18 cellular contexts compared by ENCODE assay signal in the genomic region with DNA sequence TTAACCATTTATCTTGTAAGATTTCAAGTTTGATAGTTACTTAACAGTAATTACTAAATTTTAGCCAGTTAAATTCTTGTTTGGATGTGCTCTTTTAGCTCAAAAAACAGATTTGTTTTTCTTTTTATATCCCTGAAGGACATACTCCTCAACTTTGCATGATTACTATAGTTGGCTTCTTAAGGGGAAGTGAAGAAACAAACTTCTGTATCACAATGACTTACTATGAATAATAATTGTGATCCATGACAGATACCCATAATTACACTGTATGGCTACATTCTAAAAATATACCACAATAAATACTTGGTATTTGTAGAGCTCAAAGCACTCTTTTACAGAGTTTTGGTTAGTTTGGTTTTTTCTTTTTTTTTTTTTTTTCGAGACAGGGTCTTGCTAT. TPM values are rescaled to one million over a fixed set of nuclear protein-coding genes. Genes with fewer than 3 reads are reported as not detected.
DNase-seq lines count a peak whose midpoint lies in the region; ATAC-seq and TF ChIP-seq lines count a peak whose summit lies in the region.
"Had no signal": no experiment of that assay in that cellular context is flagged by ENCODE, and none has a peak within 500 bp of the region (broad histone marks: within the 10 kb centered on the region; RNA-seq: fewer than 3 reads in every experiment).

No MANE protein-coding gene starts in this region.

- peak; percentile 56 for ATAC-seq in GM18511 (IDR thresholded peaks at IDR 0.05; ENCODE audit: unreplicated experiment)
- peak; percentile 64 for ATAC-seq in GM21529 (IDR thresholded peaks at IDR 0.05; ENCODE audit: unreplicated experiment)
- no peak for ATAC-seq in esophagus mucosa
- ATAC-seq: stimulated activated naive CD8-positive, alpha-beta T cell treated with anti-CD3 and anti-CD28 coated beads, Interleukin-15, Interleukin-2, amounts not matched to agents 100 U/mL and 50 U/mL, for 24 hours had no signal

- H3K9me2 ChIP-seq in Karpas-422 (replicated peaks; ENCODE audit: insufficient read depth, low read length), result no peaks in the 10 kb centered on the region

- peak overlapping the region; percentile 39 for H3K27ac Mint-ChIP-seq in nephron progenitor cell
- H3K27ac Mint-ChIP-seq: neural progenitor cell; T-helper 2 cell treated with Interferon-gamma antibody and Interleukin-4, amounts not matched to agents 5 μg/mL and 100 μg/mL, for 36 hours had no signal

- peaks cover 62% of the 10 kb centered on the region for H3K36me3 Mint-ChIP-seq in nephron progenitor cell (ENCODE audit: low read depth)

- no peak for TF ChIP-seq CTCF in nephron progenitor cell (IDR thresholded peaks at IDR 0.05)

- peaks cover 27% of the 10 kb centered on the region for H3K4me1 ChIP-seq in Karpas-422 (ENCODE audit: low read length)
- H3K4me1 ChIP-seq: neural progenitor cell had no signal

- H3K79me2 ChIP-seq in Karpas-422 (ENCODE audit: low read length), result 0 out of 2 replicates have a peak, but pooled peaks cover 3% of the 10 kb centered on the region

- peak overlapping the region; percentile 43 for H3K4me2 ChIP-seq in Karpas-422 (ENCODE audit: low read depth, low read length, poor library complexity, severe bottlenecking)
- H3K4me2 ChIP-seq: neural progenitor cell had no signal

- H3K27me3 ChIP-seq in Karpas-422 (ENCODE audit: low read length), result no peaks in the 10 kb centered on the region
- H3K27me3 ChIP-seq: neural progenitor cell had no signal

- peak overlapping the region; percentile 73 for H3K27ac ChIP-seq in Karpas-422 (ENCODE audit: low read length)
- H3K27ac ChIP-seq: HL-60, neural progenitor cell had no signal

- no peaks in the 10 kb centered on the region for H3K9me3 ChIP-seq in Karpas-422 (ENCODE audit: low read length)

- no peak overlapping the region for H3K9ac ChIP-seq in Karpas-422 (ENCODE audit: low read length)
- H3K9ac ChIP-seq: neural progenitor cell had no signal

- H3K4me3 Mint-ChIP-seq in nephron progenitor cell, result no peak overlapping the region
- H3K4me3 Mint-ChIP-seq: activated CD4-positive, alpha-beta memory T cell treated with anti-CD3 and anti-CD28 coated beads for 36 hours; CD8-positive, alpha-beta memory T cell; neural progenitor cell; T-helper 2 cell treated with Interferon-gamma antibody and Interleukin-4, amounts not matched to agents 5 μg/mL and 100 μg/mL, for 36 hours had no signal

- no peak overlapping the region for H3K4me3 ChIP-seq in Karpas-422 (ENCODE audit: low read length)
- H3K4me3 ChIP-seq: lung, neural progenitor cell had no signal

- no peaks in the 10 kb centered on the region for H4K20me1 ChIP-seq in Karpas-422 (ENCODE audit: insufficient read depth, low read depth, low read length)

- peaks cover 46% of the 10 kb centered on the region; the same call in 1 of the 2 replicates for H3K36me3 ChIP-seq in Karpas-422 (ENCODE audit: insufficient read depth, low read length)

- H3K27me3 Mint-ChIP-seq in nephron progenitor cell (ENCODE audit: low read depth, poor library complexity), result no peaks in the 10 kb centered on the region
- H3K27me3 Mint-ChIP-seq: activated CD4-positive, alpha-beta memory T cell treated with anti-CD3 and anti-CD28 coated beads for 36 hours had no signal

- no peaks in the 10 kb centered on the region for H3K9me3 Mint-ChIP-seq in nephron progenitor cell
- H3K9me3 Mint-ChIP-seq: activated CD4-positive, alpha-beta memory T cell treated with anti-CD3 and anti-CD28 coated beads for 36 hours; CD8-positive, alpha-beta memory T cell; neural progenitor cell; T-helper 2 cell treated with Interferon-gamma antibody and Interleukin-4, amounts not matched to agents 5 μg/mL and 100 μg/mL, for 36 hours had no signal

- no peak overlapping the region for H2AFZ ChIP-seq in Karpas-422 (ENCODE audit: low read length)
- H2AFZ ChIP-seq: neural progenitor cell had no signal

- DNase-seq in Karpas-422 (peak; percentile 59), nephron progenitor cell (no peak), occipital lobe (lab: John Stamatoyannopoulos, UW) (no peak), NCI-H748 treated with DMSO at 0.1 percent for 48 hours (lab: John Stamatoyannopoulos, UW) (no peak)
- DNase-seq: activated CD4-positive, alpha-beta memory T cell treated with anti-CD3 and anti-CD28 coated beads for 36 hours; activated effector memory CD4-positive, alpha-beta T cell treated with Interleukin-2 at 50 U/mL for 16 hours; CD8-positive, alpha-beta memory T cell; NCI-H2081; NCI-H82; SHP77; stimulated activated naive CD8-positive, alpha-beta T cell treated with anti-CD3 and anti-CD28 coated beads, Interleukin-15, Interleukin-2, amounts not matched to agents 100 U/mL and 50 U/mL, for 24 hours had no signal

- no peaks in the 10 kb centered on the region for H3K4me1 Mint-ChIP-seq in nephron progenitor cell
- H3K4me1 Mint-ChIP-seq: CD8-positive, alpha-beta memory T cell had no signal

RNA-seq across cellular contexts. Expression of a gene that starts 55.8 kb away (rescaled TPM):
- 68.3 and 79.8 TPM in 2 replicates for total RNA-seq in Karpas-422 (2014; rRNA removed; shearing (Covaris generic); ENCODE audit: low replicate concordance)
- total RNA-seq in occipital lobe, result 71.4 TPM
- 52.9 TPM for total RNA-seq in esophagus mucosa
